Comparison of ENCODE assay signal across 15 cellular contexts in genomic region chr9:68457803-68458202, GRCh38.
"Had no signal": no experiment of that assay in that cellular context is flagged by ENCODE, and none has a peak within 500 bp of the region (broad histone marks: within the 10 kb centered on the region; RNA-seq: fewer than 3 reads in every experiment).

No MANE protein-coding gene starts in this region.

- H3K36me3 ChIP-seq: adrenal gland, right atrium auricular region, thyroid gland, vagina had no signal

- H3K4me3 ChIP-seq: adrenal gland, right atrium auricular region, thyroid gland, vagina had no signal

- DNase-seq: activated CD4-positive, alpha-beta T cell treated with anti-CD3 and anti-CD28 coated beads for 36 hours; activated CD4-positive, alpha-beta T cell treated with anti-CD3 and anti-CD28 coated beads, Interleukin-2, amount 50 U/mL, for 48 hours; activated gamma-delta T cell treated with Interleukin-2 at 50 U/mL for 16 hours; activated T-cell treated with anti-CD3 and anti-CD28 coated beads for 4 hours; adrenal gland; dermis blood vessel endothelial cell; foreskin melanocyte; SK-N-SH; stimulated activated CD4-positive, alpha-beta T cell treated with anti-CD3 and anti-CD28 coated beads, Interleukin-4, amount 100 ng/mL, for 4 hours; thyroid gland had no signal

- H3K27me3 ChIP-seq: adrenal gland, right atrium auricular region, thyroid gland, vagina had no signal

- H3K9me3 ChIP-seq: adrenal gland, right atrium auricular region, SK-N-SH, thyroid gland, vagina had no signal

- H3K9ac ChIP-seq: SK-N-SH had no signal

- H3K27ac ChIP-seq: thyroid gland, vagina had no signal

- H3K4me1 ChIP-seq: thyroid gland had no signal

- ATAC-seq: activated CD4-positive, alpha-beta T cell treated with anti-CD3 and anti-CD28 coated beads for 36 hours; activated naive CD4-positive, alpha-beta T cell treated with anti-CD3 and anti-CD28 coated beads, Interleukin-2, amount 50 U/mL, for 72 hours; stimulated activated memory B cell treated with anti-CD40 and anti-IgM and Interleukin-4, amounts not matched to agents 10 μg/mL and 1 μg/mL and 100 μg/mL, for 72 hours; WTC11 had no signal
